Comparison of ENCODE assay signal across 17 cellular contexts in genomic region chr6:160798625-160799024, GRCh38.
DNase-seq lines count a peak whose midpoint lies in the region; TF ChIP-seq lines count a peak whose summit lies in the region.
"Had no signal": no experiment of that assay in that cellular context is flagged by ENCODE, and none has a peak within 500 bp of the region (broad histone marks: within the 10 kb centered on the region; RNA-seq: fewer than 3 reads in every experiment).

No MANE protein-coding gene starts in this region.

- POLR2A ChIA-PET in HEK293 (lab: Yijun Ruan, JAX) = no interaction called here

- H3K27ac ChIP-seq in HEK293 (ENCODE audit: extremely low read depth, low read depth, low read length) (no peak overlapping the region), neuronal stem cell (replicated peaks; ENCODE audit: low read length) (no peak overlapping the region)
- H3K27ac ChIP-seq: BLaER1 had no signal

- no peak overlapping the region for H2AFZ ChIP-seq in neuronal stem cell (ENCODE audit: low read length)
- H2AFZ ChIP-seq: GM23338 had no signal

- H4K91ac ChIP-seq in neuronal stem cell (ENCODE audit: low read depth, low read length, poor library complexity) = no peak overlapping the region

- no peaks in the 10 kb centered on the region for H3K27me3 ChIP-seq in neuronal stem cell (ENCODE audit: control insufficient read depth in 3 of 3, insufficient read depth in 3 of 3, low read depth in 1 of 3, low read length in 3 of 3)
- H3K27me3 ChIP-seq: BLaER1 had no signal

- no peak overlapping the region for H3K23ac ChIP-seq in neuronal stem cell (ENCODE audit: low read depth, low read length, poor library complexity)

- CTCF ChIA-PET in HEK293 (lab: Yijun Ruan, JAX) = interaction anchor here (1.2 kb wide), 1 partner anchor 575 kb away, joined by 4 read pairs; no protein-coding TSS in a partner anchor

- no peak overlapping the region for H2BK12ac ChIP-seq in neuronal stem cell (ENCODE audit: low read length)

- no peak overlapping the region for H2BK120ac ChIP-seq in neuronal stem cell (ENCODE audit: low read depth, low read length)

- no peak overlapping the region for H3K14ac ChIP-seq in neuronal stem cell (ENCODE audit: low read length)

- H3K4me2 ChIP-seq in neuronal stem cell (ENCODE audit: insufficient read depth, low read length, poor library complexity, severe bottlenecking) = no peak overlapping the region
- H3K4me2 ChIP-seq: BLaER1, GM23338 had no signal

- no peak overlapping the region for H3K4me3 ChIP-seq in HEK293 (ENCODE audit: low read depth, low read length)
- no peak overlapping the region for H3K4me3 ChIP-seq in neuronal stem cell (ENCODE audit: low read length in 2 of 2)
- H3K4me3 ChIP-seq: BLaER1, GM23338 had no signal

- H3K18ac ChIP-seq in neuronal stem cell (ENCODE audit: low read length) = no peak overlapping the region

- H3K9me3 ChIP-seq in HEK293 (ENCODE audit: control insufficient read depth, insufficient read depth, low read depth, low read length) (no peaks in the 10 kb centered on the region), neuronal stem cell (replicated peaks in 1 of 2; ENCODE audit: control insufficient read depth in 2 of 2, insufficient read depth in 1 of 2, low read depth in 1 of 2, low read length in 2 of 2) (no peaks in the 10 kb centered on the region)

- peak; percentile 4 for DNase-seq in amniotic epithelial cell (ENCODE audit: low read depth)
- DNase-seq in fibroblast of peridontal ligament (ENCODE audit: extremely low read depth) = peak; percentile 2
- peak; percentile 17 for DNase-seq in neuronal stem cell (ENCODE audit: low spot score)
- no peak for DNase-seq in NCI-H2029 treated with DMSO at 0.1 percent for 48 hours (lab: John Stamatoyannopoulos, UW)
- DNase-seq in NCI-H446 treated with DMSO at 0.1 percent for 48 hours (lab: John Stamatoyannopoulos, UW) = no peak
- DNase-seq in NCI-H1105 treated with DMSO at 0.1 percent for 48 hours (lab: John Stamatoyannopoulos, UW) = no peak
- DNase-seq: 8988T, Calu3, DMS53, DND-41, EL, HCEC 1CT, HFFc6, IMR-90 had no signal

- no peak overlapping the region for H2BK5ac ChIP-seq in neuronal stem cell (ENCODE audit: low read length)

- H3K79me1 ChIP-seq in neuronal stem cell (ENCODE audit: low read depth, low read length) = no peaks in the 10 kb centered on the region

- no peak overlapping the region for H2AK5ac ChIP-seq in neuronal stem cell (ENCODE audit: low read depth, low read length)

- no peaks in the 10 kb centered on the region for H3K4me1 ChIP-seq in HEK293 (ENCODE audit: control insufficient read depth, insufficient read depth, low read length)
- H3K4me1 ChIP-seq in neuronal stem cell (ENCODE audit: control insufficient read depth in 2 of 2, insufficient read depth in 1 of 2, low read depth in 1 of 2, low read length in 2 of 2) = no peaks in the 10 kb centered on the region
- H3K4me1 ChIP-seq: BLaER1 had no signal

- no peak overlapping the region for H3K9ac ChIP-seq in neuronal stem cell (ENCODE audit: low read depth, low read length, poor library complexity)
- H3K9ac ChIP-seq: BLaER1 had no signal

- H3K36me3 ChIP-seq in HEK293 (ENCODE audit: control insufficient read depth in 2 of 2, insufficient read depth in 1 of 2, low read length in 2 of 2) (no peaks in the 10 kb centered on the region), neuronal stem cell (replicated peaks in 1 of 2; ENCODE audit: control insufficient read depth in 2 of 2, insufficient read depth in 2 of 2, low read length in 2 of 2) (no peaks in the 10 kb centered on the region)
- H3K36me3 ChIP-seq: BLaER1 had no signal

- no peak overlapping the region for H3K4ac ChIP-seq in neuronal stem cell (ENCODE audit: low read length)

- no peak overlapping the region for H4K8ac ChIP-seq in neuronal stem cell (ENCODE audit: low read depth, low read length)

- no peak for TF ChIP-seq CTCF in HEK293 (tag by site-specific recombination; IDR thresholded peaks at IDR 0.05)

- no peak overlapping the region for H2BK15ac ChIP-seq in neuronal stem cell (ENCODE audit: low read length)

TF ChIP-seq in HEK293, 187 proteins besides CTCF, POLR2A, EP300 and RAD21:
- TF ChIP-seq TCF7L2 (IDR thresholded peaks at IDR 0.05; ENCODE audit: borderline replicate concordance, low read depth, low read length) (no peak), ZNF26 (tag by site-specific recombination; IDR thresholded peaks at IDR 0.05) (peak; percentile 53; the same call in 1 of the 2 replicates), ZNF155 (tag by site-specific recombination; IDR thresholded peaks at IDR 0.05) (no peak), YY1 (tag by site-specific recombination; IDR thresholded peaks at IDR 0.05) (no peak), ZNF549 (tag by site-specific recombination; IDR thresholded peaks at IDR 0.05) (peak; percentile 52; the same call in 1 of the 2 replicates), SETDB1 (IDR thresholded peaks at IDR 0.05; ENCODE audit: insufficient read length, low read length) (peak; percentile 99)
TF ChIP-seq in HEK293: peak in this region for 3.

Comparison
In these comparisons a context has a peak if more than half of its experiments do, and no peak if none do; other contexts are left out.
1. DNase-seq: peak in amniotic epithelial cell (single experiment), fibroblast of peridontal ligament (single experiment) and neuronal stem cell (single experiment); none in NCI-H2029 treated with DMSO at 0.1 percent for 48 hours (single experiment), NCI-H446 treated with DMSO at 0.1 percent for 48 hours (single experiment) and NCI-H1105 treated with DMSO at 0.1 percent for 48 hours (single experiment).